8 cellular contexts compared by ENCODE assay signal in genomic region chr12:122974892-122975789, GRCh38. TPM values are rescaled to one million over a fixed set of nuclear protein-coding genes. Genes with fewer than 3 reads are reported as not detected.
DNase-seq lines count a peak whose midpoint lies in the region; ATAC-seq and TF ChIP-seq lines count a peak whose summit lies in the region.

Gene OGFOD2 (plus strand): TSS chr12:122975244. CDS start chr12:122975252, 8 bp downstream.

- peak; percentile 96 for DNase-seq in DND-41
- DNase-seq in GM23248 = peak; percentile 97
- peak; percentile 98 for DNase-seq in Karpas-422
- peak; percentile 93 for DNase-seq in RKO (ENCODE audit: low spot score)
- DNase-seq in activated T-helper 1 cell treated with Interleukin-2 at 50 U/mL for 16 hours (ENCODE audit: low read depth) = peak; percentile 88
- DNase-seq in fibroblast of gingiva (ENCODE audit: low read depth) = peak; percentile 88
- DNase-seq in naive thymus-derived CD4-positive, alpha-beta T cell = peak; percentile 80 to 93 (median 92)

- peaks cover 0 to 3% (median 0%) of the 10 kb centered on the region in 5 donors for H3K27me3 Mint-ChIP-seq in naive thymus-derived CD4-positive, alpha-beta T cell
- H3K27me3 Mint-ChIP-seq in stimulated activated memory B cell treated with anti-CD40 and anti-IgM and Interleukin-4, amounts not matched to agents 10 μg/mL and 1 μg/mL and 100 μg/mL, for 72 hours = no peaks in the 10 kb centered on the region

- peaks cover 19 to 46% (median 31%) of the 10 kb centered on the region in 7 donors for H3K4me1 Mint-ChIP-seq in naive thymus-derived CD4-positive, alpha-beta T cell
- H3K4me1 Mint-ChIP-seq in stimulated activated memory B cell treated with anti-CD40 and anti-IgM and Interleukin-4, amounts not matched to agents 10 μg/mL and 1 μg/mL and 100 μg/mL, for 72 hours = peaks cover 30% of the 10 kb centered on the region

- POLR2A ChIA-PET in naive thymus-derived CD4-positive, alpha-beta T cell (lab: Charles Lee) = interaction anchor here (0.5 to 3.5 kb wide), 22 partner anchors 9 to 657 kb away, joined by 3 to 34 read pairs (median 5); partner anchors contain the start of genes ABCB9, CCDC62, HIP1R and MPHOSPH9

- no peaks in the 10 kb centered on the region for H3K27me3 ChIP-seq in DND-41 (ENCODE audit: insufficient read depth, low read length, poor library complexity)
- no peaks in the 10 kb centered on the region for H3K27me3 ChIP-seq in GM23248 (replicated peaks; ENCODE audit: insufficient read depth)
- H3K27me3 ChIP-seq in Karpas-422 (ENCODE audit: low read length) = no peaks in the 10 kb centered on the region
- H3K27me3 ChIP-seq in naive thymus-derived CD4-positive, alpha-beta T cell (ENCODE audit: control insufficient read depth in 2 of 2, insufficient read depth in 2 of 2, low read length in 2 of 2) = no peaks in the 10 kb centered on the region

- 1 to 2% methylated on average over 63 to 66 of the region's 66 CpGs for WGBS in GM23248 (ENCODE audit: low coverage in 1 of 2, low lambda C conversion rate in 2 of 2, missing lambda C conversion rate in 2 of 2), 2 experiments

- no peaks in the 10 kb centered on the region for H3K9me3 Mint-ChIP-seq in naive thymus-derived CD4-positive, alpha-beta T cell
- H3K9me3 Mint-ChIP-seq in stimulated activated memory B cell treated with anti-CD40 and anti-IgM and Interleukin-4, amounts not matched to agents 10 μg/mL and 1 μg/mL and 100 μg/mL, for 72 hours = no peaks in the 10 kb centered on the region

- in situ Hi-C loops in GM23248 (cut with MboI) = no loop called here

- H3K79me2 ChIP-seq in DND-41 (ENCODE audit: insufficient read depth, low read length) (peaks cover 47% of the 10 kb centered on the region), GM23248 (ENCODE audit: insufficient read depth) (peaks cover 48% of the 10 kb centered on the region), Karpas-422 (ENCODE audit: low read length) (peaks cover 24% of the 10 kb centered on the region)

- TF ChIP-seq CTCF in DND-41 (IDR thresholded peaks at IDR 0.05; ENCODE audit: borderline replicate concordance, extremely low read depth, low read length, poor library complexity, severe bottlenecking) = no peak

- H3K27ac Mint-ChIP-seq in naive thymus-derived CD4-positive, alpha-beta T cell = peak within 1 kb of the TSS; percentile 99 to 100 (median 99)
- H3K27ac Mint-ChIP-seq in stimulated activated memory B cell treated with anti-CD40 and anti-IgM and Interleukin-4, amounts not matched to agents 10 μg/mL and 1 μg/mL and 100 μg/mL, for 72 hours = peak within 1 kb of the TSS; percentile 99

- no peaks in the 10 kb centered on the region for H3F3A ChIP-seq in GM23248 (ENCODE audit: insufficient read depth)

- H3K9ac ChIP-seq in DND-41 (ENCODE audit: low read depth, low read length) (peak within 1 kb of the TSS; percentile 98), GM23248 (peak within 1 kb of the TSS; percentile 97), Karpas-422 (ENCODE audit: low read length) (peak within 1 kb of the TSS; percentile 100)

- no peaks in the 10 kb centered on the region for H3K9me2 ChIP-seq in GM23248 (ENCODE audit: insufficient read depth)
- H3K9me2 ChIP-seq in Karpas-422 (replicated peaks; ENCODE audit: insufficient read depth, low read length) = no peaks in the 10 kb centered on the region

- H3K4me3 Mint-ChIP-seq in naive thymus-derived CD4-positive, alpha-beta T cell = peak within 1 kb of the TSS; percentile 92 to 99 (median 97)
- H3K4me3 Mint-ChIP-seq in stimulated activated memory B cell treated with anti-CD40 and anti-IgM and Interleukin-4, amounts not matched to agents 10 μg/mL and 1 μg/mL and 100 μg/mL, for 72 hours = peak within 1 kb of the TSS; percentile 95

- ATAC-seq in DND-41 (ENCODE audit: insufficient read depth, low read depth) = peak; percentile 81
- ATAC-seq in naive thymus-derived CD4-positive, alpha-beta T cell = peak; percentile 92
- peak; percentile 92 for ATAC-seq in stimulated activated memory B cell treated with anti-CD40 and anti-IgM and Interleukin-4, amounts not matched to agents 10 μg/mL and 1 μg/mL and 100 μg/mL, for 72 hours

- H3K4me1 ChIP-seq in DND-41 (ENCODE audit: insufficient read depth, low read length) (peaks cover 54% of the 10 kb centered on the region), GM23248 (ENCODE audit: insufficient read depth) (peaks cover 7% of the 10 kb centered on the region), Karpas-422 (ENCODE audit: low read length) (peaks cover 36% of the 10 kb centered on the region)
- H3K4me1 ChIP-seq in naive thymus-derived CD4-positive, alpha-beta T cell (ENCODE audit: control insufficient read depth in 2 of 2, insufficient read depth in 2 of 2, low read length in 2 of 2) = peaks cover 23 to 28% of the 10 kb centered on the region in 2 donors

- CTCF ChIA-PET in naive thymus-derived CD4-positive, alpha-beta T cell (lab: Charles Lee) = interaction anchor here (1.4 kb wide), 1 partner anchor 80 kb away, joined by 4 read pairs; no protein-coding TSS in a partner anchor

- H3K4me2 ChIP-seq in DND-41 (ENCODE audit: insufficient read depth, low read length) (peak within 1 kb of the TSS; percentile 89), GM23248 (ENCODE audit: unreplicated experiment) (peak within 1 kb of the TSS; percentile 99), Karpas-422 (ENCODE audit: low read depth, low read length, poor library complexity, severe bottlenecking) (peak within 1 kb of the TSS; percentile 100)

- peaks cover 28% of the 10 kb centered on the region for H3K36me3 ChIP-seq in DND-41 (ENCODE audit: insufficient read depth, low read length)
- no peaks in the 10 kb centered on the region for H3K36me3 ChIP-seq in GM23248 (ENCODE audit: low read depth)
- H3K36me3 ChIP-seq in Karpas-422 (ENCODE audit: insufficient read depth, low read length) = no peaks in the 10 kb centered on the region
- H3K36me3 ChIP-seq in naive thymus-derived CD4-positive, alpha-beta T cell (ENCODE audit: control insufficient read depth in 2 of 3, insufficient read depth in 3 of 3, low read length in 3 of 3) = peaks cover 0 to 16% (median 0%) of the 10 kb centered on the region in 3 experiments

- H3K9me3 ChIP-seq in DND-41 (ENCODE audit: insufficient read depth, low read length, severe bottlenecking) = no peaks in the 10 kb centered on the region
- no peaks in the 10 kb centered on the region for H3K9me3 ChIP-seq in GM23248 (ENCODE audit: low read depth)
- H3K9me3 ChIP-seq in Karpas-422 (ENCODE audit: low read length) = no peaks in the 10 kb centered on the region
- no peaks in the 10 kb centered on the region for H3K9me3 ChIP-seq in naive thymus-derived CD4-positive, alpha-beta T cell (ENCODE audit: control insufficient read depth in 2 of 3, low read length in 3 of 3)

- H2AFZ ChIP-seq in DND-41 (ENCODE audit: low read depth, low read length) = peak within 1 kb of the TSS; percentile 98
- H2AFZ ChIP-seq in GM23248 = peak within 1 kb of the TSS; percentile 100
- H2AFZ ChIP-seq in Karpas-422 (ENCODE audit: low read length) = peak within 1 kb of the TSS; percentile 100

- H3K36me3 Mint-ChIP-seq in naive thymus-derived CD4-positive, alpha-beta T cell = peaks cover 0 to 2% (median 0%) of the 10 kb centered on the region in 5 donors
- no peaks in the 10 kb centered on the region for H3K36me3 Mint-ChIP-seq in stimulated activated memory B cell treated with anti-CD40 and anti-IgM and Interleukin-4, amounts not matched to agents 10 μg/mL and 1 μg/mL and 100 μg/mL, for 72 hours

- H3K4me3 ChIP-seq in DND-41 (ENCODE audit: low read depth in 1 of 2, low read length in 2 of 2) = peak within 1 kb of the TSS; percentile 29 to 82
- peak within 1 kb of the TSS; percentile 95 for H3K4me3 ChIP-seq in GM23248
- peak within 1 kb of the TSS; percentile 100 for H3K4me3 ChIP-seq in Karpas-422 (ENCODE audit: low read length)
- H3K4me3 ChIP-seq in naive thymus-derived CD4-positive, alpha-beta T cell (ENCODE audit: low read length) = peak within 1 kb of the TSS; percentile 100

- intact Hi-C loops in naive thymus-derived CD4-positive, alpha-beta T cell (cut with micrococcal nuclease) = loop anchor here (1.0 to 10.0 kb wide), 22 partner anchors 9 to 1390 kb away; partner anchors contain the start of genes ABCB9 (in 2 of the 2), DDX55 (in 2 of the 2), DIABLO (in 2 of the 2) and MPHOSPH9 (in 2 of the 2)

- H3K27ac ChIP-seq in DND-41 (ENCODE audit: low read length) (peak within 1 kb of the TSS; percentile 99), GM23248 (peak within 1 kb of the TSS; percentile 93), Karpas-422 (ENCODE audit: low read length) (peak within 1 kb of the TSS; percentile 94)
- peak within 1 kb of the TSS; percentile 98 for H3K27ac ChIP-seq in naive thymus-derived CD4-positive, alpha-beta T cell (ENCODE audit: low read depth, low read length)

- 0 out of 2 replicates have a peak, but pooled peaks cover 6% of the 10 kb centered on the region for H4K20me1 ChIP-seq in DND-41 (ENCODE audit: insufficient read depth, low read length)
- no peaks in the 10 kb centered on the region for H4K20me1 ChIP-seq in GM23248 (ENCODE audit: insufficient read depth)
- H4K20me1 ChIP-seq in Karpas-422 (ENCODE audit: insufficient read depth, low read depth, low read length) = no peaks in the 10 kb centered on the region

RNA-seq across cellular contexts. Expression of gene OGFOD2, which starts in this region (rescaled TPM):
- total RNA-seq in GM23248 (2014; rRNA removed; shearing (Covaris generic)) = 11.9 and 28.3 TPM in 2 replicates
- 12.8 and 15.4 TPM in 2 replicates for polyA plus RNA-seq in GM23248 (2016; fragmentation: Nextera tagmentation; extraction: Ambion mirVana)
- 8.5 and 28.8 TPM in 2 replicates for total RNA-seq in Karpas-422 (2014; rRNA removed; shearing (Covaris generic); ENCODE audit: low replicate concordance)
- 10 to 100 TPM; 17.4 to 49.1 (median 27.2) TPM for total RNA-seq in naive thymus-derived CD4-positive, alpha-beta T cell
- polyA plus RNA-seq in naive thymus-derived CD4-positive, alpha-beta T cell = 10 to 100 TPM; 16.8 to 19.5 TPM

Comparison
In these comparisons a context has a peak if more than half of its experiments do, and no peak if none do; other contexts are left out.
1. Peak in every context shown above with its lines: DNase-seq, ATAC-seq, H3K4me3 ChIP-seq and H3K27ac ChIP-seq.